Comparison of ENCODE assay signal across 8 cellular contexts in the genomic region with DNA sequence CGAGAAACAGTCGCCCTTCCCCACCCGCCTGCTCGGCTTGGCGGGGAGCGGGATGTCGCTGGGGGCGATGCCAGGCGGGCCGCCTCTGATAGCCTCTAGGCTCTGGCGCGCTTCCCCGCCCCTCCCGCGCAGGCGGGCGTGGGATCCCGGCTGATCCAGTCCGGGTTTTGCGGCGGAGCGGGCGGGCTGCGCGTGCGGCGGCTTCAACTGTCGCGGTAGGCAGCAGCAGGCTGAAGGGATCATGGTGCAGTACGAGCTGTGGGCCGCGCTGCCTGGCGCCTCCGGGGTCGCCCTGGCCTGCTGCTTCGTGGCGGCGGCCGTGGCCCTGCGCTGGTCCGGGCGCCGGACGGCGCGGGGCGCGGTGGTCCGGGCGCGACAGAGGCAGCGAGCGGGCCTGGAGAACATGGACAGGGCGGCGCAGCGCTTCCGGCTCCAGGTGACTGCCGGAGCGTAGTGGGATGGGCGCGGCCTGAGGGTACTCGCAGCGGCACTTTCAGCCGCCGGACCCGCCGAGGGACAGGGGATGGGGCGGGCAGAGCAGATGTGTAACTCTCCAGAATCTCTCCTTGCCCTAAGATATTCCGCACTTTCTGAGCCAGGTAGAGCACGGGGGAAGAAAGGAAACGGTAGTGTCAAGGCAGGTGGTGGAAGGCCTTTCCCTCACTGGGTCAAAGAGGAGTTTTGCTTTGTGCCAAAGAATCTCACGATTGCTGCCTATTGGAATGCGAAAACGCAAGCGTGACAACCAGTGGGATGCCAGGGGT. TPM values are rescaled to one million over a fixed set of nuclear protein-coding genes. Genes with fewer than 3 reads are reported as not detected.
DNase-seq lines count a peak whose midpoint lies in the region; ATAC-seq and TF ChIP-seq lines count a peak whose summit lies in the region.

FAAH (plus strand) TSS at position 210 of the 764 bp plus-strand sequence; CDS start at position 242, 32 bp downstream.

- peak; percentile 44 to 62 for ATAC-seq in activated CD4-positive, CD25-positive, alpha-beta regulatory T cell treated with anti-CD3 and anti-CD28 coated beads, Interleukin-2, amount 50 U/mL, for 24 hours
- ATAC-seq in GM21619 (IDR thresholded peaks at IDR 0.05; ENCODE audit: unreplicated experiment): no peak
- ATAC-seq in GM21367 (IDR thresholded peaks at IDR 0.05; ENCODE audit: unreplicated experiment): no peak

- no peak for DNase-seq in activated CD4-positive, CD25-positive, alpha-beta regulatory T cell treated with anti-CD3 and anti-CD28 coated beads, Interleukin-2, amount 50 U/mL, for 72 hours
- DNase-seq in choroid plexus epithelial cell (ENCODE audit: low read depth): peak; percentile 27
- peak; percentile 71 for DNase-seq in kidney tubule cell (ENCODE audit: low spot score)
- DNase-seq in spleen: peak; percentile 85

- H3K4me3 ChIP-seq in choroid plexus epithelial cell (ENCODE audit: low read depth, low read length): peak within 1 kb of the TSS; percentile 11
- H3K4me3 ChIP-seq in spleen: peak within 1 kb of the TSS; percentile 6 to 69 (median 38)

- no peaks in the 10 kb centered on the region for H3K36me3 ChIP-seq in spleen

- no peak for TF ChIP-seq POLR2A in spleen (IDR thresholded peaks at IDR 0.05)

- peaks cover 0 to 16% (median 9%) of the 10 kb centered on the region in 6 donors for H3K4me1 ChIP-seq in spleen

- peaks cover 0 to 28% (median 11%) of the 10 kb centered on the region in 7 donors for H3K27me3 ChIP-seq in spleen (replicated peaks in 1 of 7)

- no peak for TF ChIP-seq CTCF in VCaP (conservative IDR thresholded peaks at IDR 0.05)
- TF ChIP-seq CTCF in choroid plexus epithelial cell (conservative IDR thresholded peaks at IDR 0.05; ENCODE audit: low read depth, low read length): no peak
- TF ChIP-seq CTCF in spleen (IDR thresholded peaks at IDR 0.05 in 8 of 11, conservative IDR thresholded peaks at IDR 0.05 in 3 of 11): no peak

- WGBS in spleen, 5 donors: 5 to 14% (median 7%) methylated on average over 25 to 75 of the region's 75 CpGs

- peaks cover 0 to 20% (median 13%) of the 10 kb centered on the region in 8 donors for H3K9me3 ChIP-seq in spleen

- peak within 1 kb of the TSS; percentile 97 for H3K27ac ChIP-seq in VCaP
- H3K27ac ChIP-seq in spleen: peak within 1 kb of the TSS in 1 of 8 donors; percentile 38

- intact Hi-C loops in spleen (cut with DNase I; ENCODE audit: low total_unique reads): no loop called here

RNA-seq across cellular contexts. Expression of gene FAAH, which starts in this region (rescaled TPM):
- 10 to 100 TPM in 1 of 7 donors, 1 to 10 TPM in 6; 5.2 to 15.3 (median 7.3) TPM for total RNA-seq in spleen
- 10 to 100 TPM in 1 of 3 donors, 1 to 10 TPM in 2; 5.3 to 10.5 (median 9.6) TPM for polyA plus RNA-seq in spleen

Comparison
In these comparisons a context has a peak if more than half of its experiments do, and no peak if none do; other contexts are left out.
1. ATAC-seq: peak in activated CD4-positive, CD25-positive, alpha-beta regulatory T cell treated with anti-CD3 and anti-CD28 coated beads, Interleukin-2, amount 50 U/mL, for 24 hours (2 of 2); none in GM21619 (single experiment) and GM21367 (single experiment).